14 cellular contexts compared by ENCODE assay signal in the genomic region with DNA sequence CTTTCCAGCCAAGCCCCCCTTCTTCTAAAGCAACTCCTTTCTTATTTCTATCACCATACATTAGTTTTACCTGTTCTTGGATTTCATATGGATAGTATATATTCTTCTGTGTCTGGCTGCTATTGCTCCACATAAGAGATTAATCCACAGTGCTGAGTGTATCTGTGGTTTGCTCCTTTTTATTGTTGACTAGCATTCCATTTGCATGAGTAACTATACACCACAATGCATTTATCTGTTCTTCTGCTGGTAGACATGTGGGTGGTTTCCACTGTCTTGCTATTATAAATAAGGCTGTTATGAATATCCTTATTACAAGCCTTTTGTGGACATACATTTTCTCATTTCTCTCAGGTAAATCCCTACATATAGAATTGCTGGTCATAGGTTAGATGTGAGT.
DNase-seq lines count a peak whose midpoint lies in the region; ATAC-seq, FAIRE-seq and TF ChIP-seq lines count a peak whose summit lies in the region.
"Had no signal": no experiment of that assay in that cellular context is flagged by ENCODE, and none has a peak within 500 bp of the region (broad histone marks: within the 10 kb centered on the region; RNA-seq: fewer than 3 reads in every experiment).

No MANE protein-coding gene starts in this region.

- no peaks in the 10 kb centered on the region for H3K36me3 ChIP-seq in small intestine (ENCODE audit: control insufficient read depth in 2 of 2, insufficient read depth in 2 of 2, low read length in 2 of 2)
- H3K36me3 ChIP-seq: esophagus muscularis mucosa had no signal

- FAIRE-seq in small intestine (lab: Jason Lieb, UNC): no peak
- FAIRE-seq: H1 had no signal

- no peaks in the 10 kb centered on the region for H3K9me3 ChIP-seq in small intestine (ENCODE audit: control insufficient read depth, low read depth)
- H3K9me3 ChIP-seq: esophagus muscularis mucosa had no signal

- ATAC-seq in HG02610 (IDR thresholded peaks at IDR 0.05; ENCODE audit: unreplicated experiment): no peak
- ATAC-seq: left lobe of liver had no signal

- DNase-seq in GM04504 (ENCODE audit: low read depth) (peak; percentile 79), RWPE1 (ENCODE audit: low spot score) (peak; percentile 84), epithelial cell of esophagus (ENCODE audit: low read depth) (peak; percentile 92), pulmonary artery endothelial cell (ENCODE audit: low read depth, low spot score) (peak; percentile 22), substantia nigra (lab: John Stamatoyannopoulos, UW) (no peak), small intestine (no peak), NCI-H510A treated with DMSO at 0.1 percent for 48 hours (lab: John Stamatoyannopoulos, UW) (no peak)
- DNase-seq: CD8-positive, alpha-beta memory T cell; stimulated activated CD8-positive, alpha-beta memory T cell treated with anti-CD3 and anti-CD28 coated beads, Interleukin-4, amount 100 ng/mL, for 48 hours had no signal

- H3K4me3 ChIP-seq in epithelial cell of esophagus (ENCODE audit: low read length): no peak overlapping the region
- no peak overlapping the region for H3K4me3 ChIP-seq in small intestine (ENCODE audit: low read depth in 1 of 2, low read length in 2 of 2)
- H3K4me3 ChIP-seq: esophagus muscularis mucosa had no signal

- TF ChIP-seq CTCF in RWPE1 (conservative IDR thresholded peaks at IDR 0.05; ENCODE audit: low read depth) (no peak), epithelial cell of esophagus (IDR thresholded peaks at IDR 0.05; ENCODE audit: insufficient read depth, low read depth, low read length, missing control alignments) (no peak)

- no peaks in the 10 kb centered on the region for H3K4me1 ChIP-seq in small intestine (ENCODE audit: control insufficient read depth in 2 of 2, insufficient read depth in 1 of 2, low read depth in 1 of 2, low read length in 1 of 2)

- CTCF ChIA-PET in RWPE1 (lab: Yijun Ruan, JAX): interaction anchor here (0.6 kb wide), 2 partner anchors 37 to 1178 kb away, joined by 3 to 4 read pairs; no protein-coding TSS in a partner anchor

- H3K27me3 ChIP-seq in small intestine (ENCODE audit: control insufficient read depth in 2 of 2, insufficient read depth in 2 of 2, low read length in 2 of 2): no peaks in the 10 kb centered on the region
- H3K27me3 ChIP-seq: esophagus muscularis mucosa had no signal

- POLR2A ChIA-PET in RWPE1 (lab: Yijun Ruan, JAX; ENCODE audit: low non-redundant PET): no interaction called here

- no peak overlapping the region for H3K27ac ChIP-seq in RWPE1
- H3K27ac ChIP-seq in substantia nigra (ENCODE audit: low read depth, low read length, poor library complexity, severe bottlenecking): no peak overlapping the region
- no peak overlapping the region for H3K27ac ChIP-seq in small intestine (ENCODE audit: low read depth in 1 of 2, low read length in 1 of 2)
- H3K27ac ChIP-seq: esophagus muscularis mucosa, VCaP had no signal

Comparison
In these comparisons a context has a peak if more than half of its experiments do, and no peak if none do; other contexts are left out.
1. DNase-seq: peak in GM04504 (single experiment), RWPE1 (single experiment), epithelial cell of esophagus (single experiment) and pulmonary artery endothelial cell (single experiment); none in substantia nigra (0 of 49), small intestine (single experiment) and NCI-H510A treated with DMSO at 0.1 percent for 48 hours (single experiment).